Comparison of ENCODE assay signal across 9 cellular contexts in the genomic region with DNA sequence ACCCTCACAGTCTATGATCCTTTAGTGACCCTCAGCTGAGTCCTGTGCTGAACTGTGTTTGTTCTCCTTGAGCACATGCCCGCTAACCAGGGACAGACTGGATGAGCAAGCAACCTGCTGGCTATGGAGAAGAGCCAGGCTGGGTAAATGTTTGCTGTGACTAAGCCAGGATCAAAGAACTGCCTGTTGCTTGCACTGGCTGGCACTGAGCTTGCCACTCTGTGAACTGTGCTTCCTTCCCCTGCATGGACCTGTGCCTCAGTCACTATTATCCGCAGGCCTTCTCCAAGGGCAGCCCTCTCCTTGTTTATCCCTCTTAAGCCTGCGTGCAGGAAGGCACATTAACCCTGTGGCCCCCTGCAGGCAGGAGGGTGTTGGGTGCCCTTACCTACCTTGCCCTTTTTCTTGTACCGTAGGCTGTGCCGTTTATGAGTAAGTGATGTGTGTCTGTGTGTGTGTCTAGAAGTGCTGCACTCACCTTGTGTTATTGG. TPM values are rescaled to one million over a fixed set of nuclear protein-coding genes. Genes with fewer than 3 reads are reported as not detected.
DNase-seq lines count a peak whose midpoint lies in the region; ATAC-seq and TF ChIP-seq lines count a peak whose summit lies in the region.
"Had no signal": no experiment of that assay in that cellular context is flagged by ENCODE, and none has a peak within 500 bp of the region (broad histone marks: within the 10 kb centered on the region; RNA-seq: fewer than 3 reads in every experiment).

No MANE protein-coding gene starts in this region.

- H3K36me3 ChIP-seq in brain microvascular endothelial cell (replicated peaks) = peaks cover 12% of the 10 kb centered on the region

- peak overlapping the region; percentile 76 for H3K27ac Mint-ChIP-seq in activated naive CD8-positive, alpha-beta T cell treated with anti-CD3 and anti-CD28 coated beads, Interleukin-2, amount 50 U/mL, for 24 hours

- no peaks in the 10 kb centered on the region for H3K27me3 Mint-ChIP-seq in activated naive CD8-positive, alpha-beta T cell treated with anti-CD3 and anti-CD28 coated beads, Interleukin-2, amount 50 U/mL, for 24 hours
- H3K27me3 Mint-ChIP-seq: CD4-positive, CD25-positive, alpha-beta regulatory T cell had no signal

- in situ Hi-C loops in brain microvascular endothelial cell (cut with HindIII; ENCODE audit: low pct_ligation_motif_present, low sequenced_read_pairs) = no loop called here

- no peak for TF ChIP-seq CTCF in brain microvascular endothelial cell (IDR thresholded peaks at IDR 0.05; ENCODE audit: low read depth, low read length, missing control alignments)

- H3K4me1 Mint-ChIP-seq in activated naive CD8-positive, alpha-beta T cell treated with anti-CD3 and anti-CD28 coated beads, Interleukin-2, amount 50 U/mL, for 24 hours = peaks cover 49% of the 10 kb centered on the region

- ATAC-seq in Right ventricle myocardium superior (ENCODE audit: poor library complexity) (peak; percentile 28), left colon (peak; percentile 5), HG03139 (IDR thresholded peaks at IDR 0.05; ENCODE audit: unreplicated experiment) (no peak), GM21717 (IDR thresholded peaks at IDR 0.05; ENCODE audit: unreplicated experiment) (no peak)
- ATAC-seq in activated naive CD8-positive, alpha-beta T cell treated with anti-CD3 and anti-CD28 coated beads, Interleukin-2, amount 50 U/mL, for 24 hours = no peak

- peak overlapping the region; percentile 66 for H3K4me3 Mint-ChIP-seq in activated naive CD8-positive, alpha-beta T cell treated with anti-CD3 and anti-CD28 coated beads, Interleukin-2, amount 50 U/mL, for 24 hours

- peaks cover 25% of the 10 kb centered on the region for H3K36me3 Mint-ChIP-seq in activated naive CD8-positive, alpha-beta T cell treated with anti-CD3 and anti-CD28 coated beads, Interleukin-2, amount 50 U/mL, for 24 hours (ENCODE audit: low read depth)

- H3K4me3 ChIP-seq in brain microvascular endothelial cell (ENCODE audit: low read depth, low read length) = no peak overlapping the region

- no peak for DNase-seq in Right ventricle myocardium superior
- DNase-seq in cardiac septum (ENCODE audit: low spot score) = no peak
- no peak for DNase-seq in activated naive CD8-positive, alpha-beta T cell treated with anti-CD3 and anti-CD28 coated beads, Interleukin-2, amount 50 U/mL, for 24 hours
- DNase-seq in left colon = peak in 1 of 2 donors; percentile 53
- DNase-seq in brain microvascular endothelial cell = no peak
- DNase-seq in activated naive CD4-positive, alpha-beta T cell treated with anti-CD3 and anti-CD28 coated beads, Interleukin-2, amount 50 U/mL, for 16 hours = no peak

- H3K27me3 ChIP-seq in brain microvascular endothelial cell (replicated peaks) = no peaks in the 10 kb centered on the region

- H3K9me3 Mint-ChIP-seq in activated naive CD8-positive, alpha-beta T cell treated with anti-CD3 and anti-CD28 coated beads, Interleukin-2, amount 50 U/mL, for 24 hours = no peaks in the 10 kb centered on the region
- H3K9me3 Mint-ChIP-seq: CD4-positive, CD25-positive, alpha-beta regulatory T cell had no signal

- H3K27ac ChIP-seq in brain microvascular endothelial cell = no peak overlapping the region

- intact Hi-C loops in Right ventricle myocardium superior (cut with DNase I) (loop anchor here (2.0 to 5.0 kb wide), 3 partner anchors 51 to 106 kb away; a partner anchor contains a TSS), cardiac septum (cut with DNase I) (loop anchor here (2.0 kb wide), 3 partner anchors 22 to 106 kb away; a partner anchor contains a TSS), left colon (cut with DNase I, micrococcal nuclease) (loop anchor here in 1 of 2 donors (10.0 kb wide), 1 partner anchor 104 kb away; a partner anchor contains a TSS)

RNA-seq across cellular contexts. Expression of a gene that starts 7.4 kb away (rescaled TPM):
- 28.2 TPM for total RNA-seq in Right ventricle myocardium superior
- 21.3 TPM for total RNA-seq in cardiac septum
- total RNA-seq in left colon = 10 to 100 TPM; 24.9 to 26.0 TPM

RNA-seq across cellular contexts. Expression of a gene that starts 8.9 kb away (rescaled TPM):
- total RNA-seq in Right ventricle myocardium superior (not detected), cardiac septum (not detected), left colon (100 to 1,000 TPM; 237 to 279 TPM)
- total RNA-seq: CD4-positive, CD25-positive, alpha-beta regulatory T cell had no signal

RNA-seq across cellular contexts. Expression of a gene that starts 22.2 kb away (rescaled TPM):
- total RNA-seq in Right ventricle myocardium superior (50.3 TPM), cardiac septum (58.2 TPM), left colon (100 to 1,000 TPM; 136 to 187 TPM)

RNA-seq across cellular contexts. Expression of a gene that starts 52.7 kb away (rescaled TPM):
- total RNA-seq in Right ventricle myocardium superior (12.4 TPM), cardiac septum (16.3 TPM), left colon (10 to 100 TPM; 21.7 to 22.3 TPM)

Comparison
In these comparisons a context has a peak if more than half of its experiments do, and no peak if none do; other contexts are left out.
1. ATAC-seq: peak in Right ventricle myocardium superior (single experiment) and left colon (single experiment); none in activated naive CD8-positive, alpha-beta T cell treated with anti-CD3 and anti-CD28 coated beads, Interleukin-2, amount 50 U/mL, for 24 hours (single experiment), HG03139 (single experiment) and GM21717 (single experiment).
2. RNA of a gene that starts 8.9 kb away (total RNA-seq): 237 to 279 TPM in left colon; not detected in Right ventricle myocardium superior (single experiment) and not detected in cardiac septum (single experiment); every median in the first group is over 100 times any median in the second.